In the genomic region with DNA sequence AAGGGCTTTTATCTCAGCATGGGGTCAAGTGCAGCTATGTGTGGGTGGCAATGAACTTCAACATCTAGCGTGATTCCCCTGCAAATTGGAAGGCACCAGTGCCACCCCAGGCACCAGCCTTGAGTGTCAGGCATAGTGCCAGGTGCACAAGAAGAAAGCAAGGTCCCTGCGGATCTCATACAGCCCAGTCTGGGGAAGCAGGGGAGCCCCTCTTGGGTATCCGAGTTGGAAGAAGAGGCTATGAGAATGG, we compare ENCODE assay signal across 9 cellular contexts.
A peak's percentile ranks its signal among the peaks of the same experiment; 100 is the strongest.
DNase-seq lines count a peak whose midpoint lies in the region; ATAC-seq, FAIRE-seq and TF ChIP-seq lines count a peak whose summit lies in the region.
"Had no signal": no experiment of that assay in that cellular context is flagged by ENCODE, and none has a peak within 500 bp of the region (broad histone marks: within the 10 kb centered on the region; RNA-seq: fewer than 3 reads in every experiment).

No MANE protein-coding gene starts in this region.

- peak overlapping the region; percentile 97 for H2AFZ ChIP-seq in K562 (ENCODE audit: low read depth, low read length)

- peak overlapping the region; percentile 88 for H3K4me3 Mint-ChIP-seq in activated naive CD4-positive, alpha-beta T cell treated with anti-CD3 and anti-CD28 coated beads, Interleukin-2, amount 10 ng/mL, durations not matched to agents 7 days and 5 days
- H3K4me3 Mint-ChIP-seq in memory B cell, result peak overlapping the region; percentile 98
- H3K4me3 Mint-ChIP-seq in type B pancreatic cell, result peak overlapping the region; percentile 90

- H3K36me3 Mint-ChIP-seq in activated naive CD4-positive, alpha-beta T cell treated with anti-CD3 and anti-CD28 coated beads, Interleukin-2, amount 10 ng/mL, durations not matched to agents 7 days and 5 days, result no peaks in the 10 kb centered on the region
- H3K36me3 Mint-ChIP-seq in memory B cell, result no peaks in the 10 kb centered on the region
- H3K36me3 Mint-ChIP-seq in type B pancreatic cell, result no peaks in the 10 kb centered on the region

- peak overlapping the region; percentile 92 for H3K4me2 ChIP-seq in K562 (ENCODE audit: insufficient read depth, low read length)

- intact Hi-C loops in K562 (cut with micrococcal nuclease), result loop anchor here (2.0 to 10.0 kb wide), 3 partner anchors 260 to 892 kb away; no protein-coding TSS in a partner anchor

- H3K4me1 Mint-ChIP-seq in activated naive CD4-positive, alpha-beta T cell treated with anti-CD3 and anti-CD28 coated beads, Interleukin-2, amount 10 ng/mL, durations not matched to agents 7 days and 5 days, result peaks cover 26% of the 10 kb centered on the region
- H3K4me1 Mint-ChIP-seq in memory B cell, result peaks cover 30% of the 10 kb centered on the region
- H3K4me1 Mint-ChIP-seq in type B pancreatic cell (ENCODE audit: unreplicated experiment), result peaks cover 20% of the 10 kb centered on the region

- H3K27ac Mint-ChIP-seq in activated naive CD4-positive, alpha-beta T cell treated with anti-CD3 and anti-CD28 coated beads, Interleukin-2, amount 10 ng/mL, durations not matched to agents 7 days and 5 days, result peak overlapping the region; percentile 97
- H3K27ac Mint-ChIP-seq in memory B cell (peak overlapping the region; percentile 97), type B pancreatic cell (peak overlapping the region; percentile 84)

- peak overlapping the region; percentile 39; the same call in 2 of the 3 replicates for H3K27ac ChIP-seq in K562 (ENCODE audit: extremely low read depth, low read depth, low read length)

- POLR2A ChIA-PET in K562 (lab: Yijun Ruan, JAX), result interaction anchor here (0.9 to 1.4 kb wide), 5 partner anchors 9 to 611 kb away, joined by 3 to 5 read pairs (median 4); no protein-coding TSS in a partner anchor

- no peak for FAIRE-seq in K562 (lab: Jason Lieb, UNC)
- FAIRE-seq: G401.6 had no signal

- peaks cover 10% of the 10 kb centered on the region for H3K9me3 Mint-ChIP-seq in activated naive CD4-positive, alpha-beta T cell treated with anti-CD3 and anti-CD28 coated beads, Interleukin-2, amount 10 ng/mL, durations not matched to agents 7 days and 5 days
- no peaks in the 10 kb centered on the region for H3K9me3 Mint-ChIP-seq in memory B cell
- H3K9me3 Mint-ChIP-seq in type B pancreatic cell, result peaks cover 10% of the 10 kb centered on the region

- no peaks in the 10 kb centered on the region for H3K9me1 ChIP-seq in K562 (ENCODE audit: control insufficient read depth, insufficient read depth, low read length)

- no peak for DNase-seq in activated naive CD4-positive, alpha-beta T cell treated with anti-CD3 and anti-CD28 coated beads, Interleukin-2, amount 10 ng/mL, durations not matched to agents 7 days and 5 days
- no peak for DNase-seq in activated naive CD4-positive, alpha-beta T cell treated with anti-CD3 and anti-CD28 coated beads, Interleukin-2, amount 50 U/mL, for 16 hours
- DNase-seq in K562 (ENCODE audit: extremely low read depth in 1 of 4, low spot score in 3 of 4) (no peak), memory B cell (ENCODE audit: low spot score in 2 of 2) (no peak), type B pancreatic cell (ENCODE audit: extremely low spot score, unreplicated experiment) (no peak), HuH-7.5 (ENCODE audit: low spot score) (no peak)

- in situ Hi-C loops in K562 (cut with MboI), result no loop called here

- H3K9ac ChIP-seq in K562 (ENCODE audit: insufficient read depth in 1 of 2, low read depth in 2 of 2, low read length in 2 of 2), result peak overlapping the region; percentile 72 to 93

- ATAC-seq in K562 (no peak), memory B cell (ENCODE audit: low read depth) (no peak), HG03342 (IDR thresholded peaks at IDR 0.05; ENCODE audit: unreplicated experiment) (no peak), HG02852 (IDR thresholded peaks at IDR 0.05; ENCODE audit: unreplicated experiment) (no peak)

- no peaks in the 10 kb centered on the region for H3K9me3 ChIP-seq in K562 (replicated peaks; ENCODE audit: control insufficient read depth, insufficient read depth, low read depth, low read length)

- 0% methylated on average over 3 of the region's 3 CpGs for WGBS in K562 (ENCODE audit: insufficient coverage, low coverage, missing lambda C conversion rate)

- H3K27me3 Mint-ChIP-seq in activated naive CD4-positive, alpha-beta T cell treated with anti-CD3 and anti-CD28 coated beads, Interleukin-2, amount 10 ng/mL, durations not matched to agents 7 days and 5 days, result peaks cover 23% of the 10 kb centered on the region
- H3K27me3 Mint-ChIP-seq in memory B cell (peaks cover 2% of the 10 kb centered on the region), type B pancreatic cell (no peaks in the 10 kb centered on the region)

- H3K27me3 ChIP-seq in K562 (ENCODE audit: control insufficient read depth in 2 of 2, insufficient read depth in 2 of 2, low read length in 2 of 2), result peaks cover 6 to 26% of the 10 kb centered on the region in 2 experiments; a peak in 3 of 5 replicates

- CTCF ChIA-PET in activated naive CD4-positive, alpha-beta T cell treated with anti-CD3 and anti-CD28 coated beads, Interleukin-2, amount 10 ng/mL, durations not matched to agents 7 days and 5 days (lab: Charles Lee), result interaction anchor here (1.0 to 1.8 kb wide), 4 partner anchors 10 to 255 kb away, joined by 3 to 5 read pairs (median 3); no protein-coding TSS in a partner anchor
- CTCF ChIA-PET in K562 (lab: Yijun Ruan, JAX; ENCODE audit: low intra/inter-chr PET ratio), result interaction anchor here (1.1 to 1.7 kb wide), 4 partner anchors 71 to 259 kb away, joined by 3 to 11 read pairs (median 6); no protein-coding TSS in a partner anchor

- no peaks in the 10 kb centered on the region for H4K20me1 ChIP-seq in K562 (replicated peaks; ENCODE audit: control insufficient read depth, insufficient read depth, low read length)

- no peaks in the 10 kb centered on the region for H3K36me3 ChIP-seq in K562 (ENCODE audit: control insufficient read depth, insufficient read depth, low read length)

- H3K79me2 ChIP-seq in K562 (ENCODE audit: control insufficient read depth, insufficient read depth, low read length), result no peaks in the 10 kb centered on the region

- no peak for TF ChIP-seq EP300 in K562 (IDR thresholded peaks at IDR 0.05; ENCODE audit: low read length)

- TF ChIP-seq POLR2A in K562 (conservative IDR thresholded peaks at IDR 0.05), result no peak

- H3K4me3 ChIP-seq in K562, result peak overlapping the region; percentile 58

- TF ChIP-seq CTCF in K562 (IDR thresholded peaks at IDR 0.05 in 2 of 3, conservative IDR thresholded peaks at IDR 0.05 in 1 of 3; ENCODE audit: insufficient read depth in 2 of 3, low read depth in 1 of 3, low read length in 3 of 3), result no peak
- TF ChIP-seq CTCF in type B pancreatic cell (conservative IDR thresholded peaks at IDR 0.05), result no peak

- peaks cover 5 to 13% of the 10 kb centered on the region in 2 experiments; a peak in 4 of 5 replicates for H3K4me1 ChIP-seq in K562 (replicated peaks in 1 of 2; ENCODE audit: control insufficient read depth in 2 of 2, insufficient read depth in 2 of 2, low read length in 2 of 2)

- no peak for TF ChIP-seq RAD21 in K562 (CRISPR knock-in tag; conservative IDR thresholded peaks at IDR 0.05 in 1 of 2, IDR thresholded peaks at IDR 0.05 in 1 of 2)

- BruUV-seq in K562 (replicated peaks; lab: Mats Ljungman, UMichigan), result no TSS peak

TF ChIP-seq in K562, 482 proteins besides CTCF, POLR2A, EP300 and RAD21:
- no peak for TF ChIP-seq RBFOX2 (IDR thresholded peaks at IDR 0.05; ENCODE audit: low read depth, low read length)
- no peak for TF ChIP-seq PTRF (tag; IDR thresholded peaks at IDR 0.05)
- no peak for TF ChIP-seq CBX1 (IDR thresholded peaks at IDR 0.05; ENCODE audit: low read depth)
- TF ChIP-seq, protein P1, sequence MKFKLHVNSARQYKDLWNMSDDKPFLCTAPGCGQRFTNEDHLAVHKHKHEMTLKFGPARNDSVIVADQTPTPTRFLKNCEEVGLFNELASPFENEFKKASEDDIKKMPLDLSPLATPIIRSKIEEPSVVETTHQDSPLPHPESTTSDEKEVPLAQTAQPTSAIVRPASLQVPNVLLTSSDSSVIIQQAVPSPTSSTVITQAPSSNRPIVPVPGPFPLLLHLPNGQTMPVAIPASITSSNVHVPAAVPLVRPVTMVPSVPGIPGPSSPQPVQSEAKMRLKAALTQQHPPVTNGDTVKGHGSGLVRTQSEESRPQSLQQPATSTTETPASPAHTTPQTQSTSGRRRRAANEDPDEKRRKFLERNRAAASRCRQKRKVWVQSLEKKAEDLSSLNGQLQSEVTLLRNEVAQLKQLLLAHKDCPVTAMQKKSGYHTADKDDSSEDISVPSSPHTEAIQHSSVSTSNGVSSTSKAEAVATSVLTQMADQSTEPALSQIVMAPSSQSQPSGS (CRISPR knock-in tag; IDR thresholded peaks at IDR 0.05), result no peak
- no peak for TF ChIP-seq NR4A1 (CRISPR knock-in tag; IDR thresholded peaks at IDR 0.05)
- no peak for TF ChIP-seq NR4A1 (tag; IDR thresholded peaks at IDR 0.05)
- TF ChIP-seq, protein P2, sequence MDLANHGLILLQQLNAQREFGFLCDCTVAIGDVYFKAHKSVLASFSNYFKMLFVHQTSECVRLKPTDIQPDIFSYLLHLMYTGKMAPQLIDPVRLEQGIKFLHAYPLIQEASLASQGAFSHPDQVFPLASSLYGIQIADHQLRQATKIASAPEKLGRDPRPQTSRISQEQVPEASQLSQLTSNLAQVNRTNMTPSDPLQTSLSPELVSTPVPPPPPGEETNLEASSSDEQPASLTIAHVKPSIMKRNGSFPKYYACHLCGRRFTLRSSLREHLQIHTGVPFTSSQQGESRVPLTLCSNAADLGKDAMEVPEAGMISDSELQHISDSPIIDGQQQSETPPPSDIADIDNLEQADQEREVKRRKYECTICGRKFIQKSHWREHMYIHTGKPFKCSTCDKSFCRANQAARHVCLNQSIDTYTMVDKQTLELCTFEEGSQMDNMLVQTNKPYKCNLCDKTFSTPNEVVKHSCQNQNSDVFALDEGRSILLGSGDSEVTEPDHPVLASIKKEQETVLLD (IDR thresholded peaks at IDR 0.05), result no peak
- no peak for TF ChIP-seq POLR2H (tag; IDR thresholded peaks at IDR 0.05; ENCODE audit: low read depth)
- no peak for TF ChIP-seq ZEB2 (IDR thresholded peaks at IDR 0.05)
- TF ChIP-seq, protein P3, sequence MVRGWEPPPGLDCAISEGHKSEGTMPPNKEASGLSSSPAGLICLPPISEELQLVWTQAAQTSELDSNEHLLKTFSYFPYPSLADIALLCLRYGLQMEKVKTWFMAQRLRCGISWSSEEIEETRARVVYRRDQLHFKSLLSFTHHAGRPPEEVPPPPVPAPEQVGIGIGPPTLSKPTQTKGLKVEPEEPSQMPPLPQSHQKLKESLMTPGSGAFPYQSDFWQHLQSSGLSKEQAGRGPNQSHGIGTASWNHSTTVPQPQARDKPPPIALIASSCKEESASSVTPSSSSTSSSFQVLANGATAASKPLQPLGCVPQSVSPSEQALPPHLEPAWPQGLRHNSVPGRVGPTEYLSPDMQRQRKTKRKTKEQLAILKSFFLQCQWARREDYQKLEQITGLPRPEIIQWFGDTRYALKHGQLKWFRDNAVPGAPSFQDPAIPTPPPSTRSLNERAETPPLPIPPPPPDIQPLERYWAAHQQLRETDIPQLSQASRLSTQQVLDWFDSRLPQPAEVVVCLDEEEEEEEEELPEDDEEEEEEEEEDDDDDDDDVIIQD (CRISPR knock-in tag; IDR thresholded peaks at IDR 0.05), result no peak
